1 cellular context compared by ENCODE assay signal in the genomic region with DNA sequence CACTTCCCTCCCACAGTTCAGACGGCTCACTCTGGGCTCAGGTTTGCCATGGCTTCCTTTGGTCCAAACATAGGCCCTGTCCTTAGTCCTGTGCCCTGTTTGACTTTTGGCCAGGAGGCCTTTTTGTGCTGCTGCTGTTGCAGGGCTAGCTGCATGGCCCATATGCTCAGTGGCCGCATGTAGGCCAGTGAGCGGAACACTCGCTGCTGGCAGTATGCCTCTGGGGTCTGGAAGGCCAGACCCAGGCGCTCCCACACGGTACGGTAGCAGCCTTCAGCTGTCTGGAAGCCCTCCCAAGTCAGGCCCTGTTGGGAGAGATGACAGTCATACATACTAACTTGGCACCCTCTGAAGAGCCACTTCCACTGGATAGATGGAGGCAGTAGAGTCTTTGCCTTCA.
TF ChIP-seq lines count a peak whose summit lies in the region.

No MANE protein-coding gene starts in this region.

TF ChIP-seq in endothelial cell of umbilical vein, 7 proteins besides CTCF, POLR2A, EP300 and RAD21:
- TF ChIP-seq MYC (IDR thresholded peaks at IDR 0.05; ENCODE audit: low read depth, low read length) (no peak), POLR2AphosphoS5 (IDR thresholded peaks at IDR 0.05; ENCODE audit: insufficient read depth, low read depth, low read length) (peak; percentile 7)
TF ChIP-seq in endothelial cell of umbilical vein: peak in this region for 1.
